ENCODE assay signal across 17 cellular contexts in genomic region chr1:116270316-116271057, GRCh38.
A peak's percentile ranks its signal among the peaks of the same experiment; 100 is the strongest.
DNase-seq lines count a peak whose midpoint lies in the region; TF ChIP-seq lines count a peak whose summit lies in the region.
"Had no signal": no experiment of that assay in that cellular context is flagged by ENCODE, and none has a peak within 500 bp of the region (broad histone marks: within the 10 kb centered on the region; RNA-seq: fewer than 3 reads in every experiment).

No MANE protein-coding gene starts in this region.

- CTCF ChIA-PET in SK-N-SH (lab: Yijun Ruan, JAX): interaction anchor here (0.6 to 1.5 kb wide), 7 partner anchors 12 to 431 kb away, joined by 3 to 5 read pairs (median 3); no protein-coding TSS in a partner anchor

- POLR2A ChIA-PET in SK-N-SH (lab: Yijun Ruan, JAX): no interaction called here

- no peaks in the 10 kb centered on the region for H3F3A ChIP-seq in SK-N-SH (replicated peaks; ENCODE audit: insufficient read depth)

- 51% methylated on average over 2 of the region's 2 CpGs for WGBS in SK-N-SH (ENCODE audit: low lambda C conversion rate)

- no peak for TF ChIP-seq CTCF in SK-N-SH (IDR thresholded peaks at IDR 0.05)
- no peak for TF ChIP-seq CTCF in parathyroid adenoma (IDR thresholded peaks at IDR 0.05)

- H3K9me3 ChIP-seq in SK-N-SH (no peaks in the 10 kb centered on the region), parathyroid adenoma (ENCODE audit: control insufficient read depth, low read length) (no peaks in the 10 kb centered on the region)
- H3K9me3 ChIP-seq: A549; BLaER1 treated with 17β-estradiol and CSF1 and Interleukin-3, amounts not matched to agents 10 nM and 100 nM had no signal

- H3K4me1 ChIP-seq in SK-N-SH (ENCODE audit: control insufficient read depth in 1 of 2, insufficient read depth in 2 of 2, low read depth in 1 of 2, low read length in 1 of 2) (peaks cover 0 to 13% of the 10 kb centered on the region in 2 experiments; a peak in 2 of 4 replicates), parathyroid adenoma (peaks cover 35% of the 10 kb centered on the region)

- H3K36me3 ChIP-seq in H7 (replicated peaks; ENCODE audit: control insufficient read depth, insufficient read depth, low read length) (no peaks in the 10 kb centered on the region), SK-N-SH (replicated peaks in 1 of 2; ENCODE audit: control insufficient read depth in 1 of 2, insufficient read depth in 2 of 2, low read length in 1 of 2) (no peaks in the 10 kb centered on the region), parathyroid adenoma (ENCODE audit: control insufficient read depth, insufficient read depth, low read length) (no peaks in the 10 kb centered on the region)
- H3K36me3 ChIP-seq: BLaER1 treated with 17β-estradiol and CSF1 and Interleukin-3, amounts not matched to agents 10 nM and 100 nM had no signal

- DNase-seq in NCI-H2196 (lab: John Stamatoyannopoulos, UW; ENCODE audit: unreplicated experiment) (peak; percentile 15), NCI-H2196 treated with DMSO at 0.1 percent for 48 hours (lab: John Stamatoyannopoulos, UW; ENCODE audit: unreplicated experiment) (no peak), H7 (peak; percentile 43), SK-N-SH (peak; percentile 74), NCI-H510A treated with DMSO at 0.1 percent for 48 hours (lab: John Stamatoyannopoulos, UW) (no peak), NCI-H1048 (lab: John Stamatoyannopoulos, UW) (no peak)
- DNase-seq: EL, NCI-H1436, NCI-H2029, NCI-H2171 treated with DMSO at 0.1 percent for 48 hours, NCI-H510A, NCI-H82 had no signal

- no peak overlapping the region for H2AFZ ChIP-seq in SK-N-SH (ENCODE audit: low read depth)
- peak overlapping the region; percentile 38 for H2AFZ ChIP-seq in parathyroid adenoma

- no peaks in the 10 kb centered on the region for H4K20me1 ChIP-seq in SK-N-SH (ENCODE audit: insufficient read depth)
- H4K20me1 ChIP-seq: BLaER1 treated with 17β-estradiol and CSF1 and Interleukin-3, amounts not matched to agents 10 nM and 100 nM had no signal

- no peak overlapping the region for H3K9ac ChIP-seq in SK-N-SH
- no peak overlapping the region for H3K9ac ChIP-seq in parathyroid adenoma
- H3K9ac ChIP-seq: BLaER1 treated with 17β-estradiol and CSF1 and Interleukin-3, amounts not matched to agents 10 nM and 100 nM had no signal

- H3K4me2 ChIP-seq in SK-N-SH (no peak overlapping the region), parathyroid adenoma (ENCODE audit: low read length) (no peak overlapping the region)
- H3K4me2 ChIP-seq: A549; BLaER1 treated with 17β-estradiol and CSF1 and Interleukin-3, amounts not matched to agents 10 nM and 100 nM had no signal

- no peak overlapping the region for H3K4me3 ChIP-seq in H7 (ENCODE audit: insufficient read depth, low read depth, low read length)
- no peak overlapping the region for H3K4me3 ChIP-seq in SK-N-SH (ENCODE audit: low read depth in 2 of 2, low read length in 1 of 2)
- H3K4me3 ChIP-seq in parathyroid adenoma (ENCODE audit: low read depth, low read length): no peak overlapping the region
- H3K4me3 ChIP-seq: A549; BLaER1 treated with 17β-estradiol and CSF1 and Interleukin-3, amounts not matched to agents 10 nM and 100 nM; GM12878; K562 had no signal

- no peak for TF ChIP-seq RAD21 in SK-N-SH (IDR thresholded peaks at IDR 0.05; ENCODE audit: low read length)

- H3K79me2 ChIP-seq in SK-N-SH (ENCODE audit: insufficient read depth) (no peaks in the 10 kb centered on the region), parathyroid adenoma (no peaks in the 10 kb centered on the region)

- no peak overlapping the region; a peak in 1 of 4 replicates for H3K27ac ChIP-seq in SK-N-SH (ENCODE audit: low read depth in 2 of 2, low read length in 1 of 2)
- H3K27ac ChIP-seq in parathyroid adenoma: peak overlapping the region; percentile 98
- H3K27ac ChIP-seq: A549; BLaER1 treated with 17β-estradiol and CSF1 and Interleukin-3, amounts not matched to agents 10 nM and 100 nM had no signal

- no peaks in the 10 kb centered on the region for H3K27me3 ChIP-seq in H7 (ENCODE audit: control insufficient read depth, insufficient read depth, low read length)
- H3K27me3 ChIP-seq in SK-N-SH (ENCODE audit: insufficient read depth): no peaks in the 10 kb centered on the region
- H3K27me3 ChIP-seq in parathyroid adenoma (ENCODE audit: control insufficient read depth, insufficient read depth, low read length): no peaks in the 10 kb centered on the region
- H3K27me3 ChIP-seq: BLaER1 treated with 17β-estradiol and CSF1 and Interleukin-3, amounts not matched to agents 10 nM and 100 nM had no signal

- TF ChIP-seq EP300 in SK-N-SH (IDR thresholded peaks at IDR 0.05; ENCODE audit: borderline replicate concordance in 1 of 2, low read depth in 1 of 2, low read length in 1 of 2): peak in 1 of 2 experiments; percentile 46; a peak in 1 of 4 replicates

- no peaks in the 10 kb centered on the region for H3K9me2 ChIP-seq in SK-N-SH

TF ChIP-seq in SK-N-SH, 30 proteins besides CTCF, POLR2A, EP300 and RAD21 (continues in another document):
- TF ChIP-seq USF2 (IDR thresholded peaks at IDR 0.05; ENCODE audit: borderline replicate concordance, low read depth, low read length): no peak
- TF ChIP-seq MEF2A (IDR thresholded peaks at IDR 0.05; ENCODE audit: borderline replicate concordance, low read depth): no peak
- TF ChIP-seq ZBTB33 (IDR thresholded peaks at IDR 0.05; ENCODE audit: borderline replicate concordance, low read depth): no peak
- TF ChIP-seq TAF1 (IDR thresholded peaks at IDR 0.05; ENCODE audit: borderline replicate concordance, low read depth, low read length): no peak
- TF ChIP-seq SIN3A (IDR thresholded peaks at IDR 0.05; ENCODE audit: borderline replicate concordance, low read depth, low read length): no peak
- no peak for TF ChIP-seq MAX (IDR thresholded peaks at IDR 0.05; ENCODE audit: low read depth)
- no peak for TF ChIP-seq NRF1 (IDR thresholded peaks at IDR 0.05; ENCODE audit: low read depth, low read length)
- TF ChIP-seq YY1 (IDR thresholded peaks at IDR 0.05; ENCODE audit: low read depth): no peak
- TF ChIP-seq EZH2phosphoT487 (IDR thresholded peaks at IDR 0.05; ENCODE audit: borderline replicate concordance, low read depth): no peak
- no peak for TF ChIP-seq FOSL2 (IDR thresholded peaks at IDR 0.05; ENCODE audit: borderline replicate concordance, low read depth)
- no peak for TF ChIP-seq POLR2AphosphoS5 (IDR thresholded peaks at IDR 0.05; ENCODE audit: low read depth, low read length)
- TF ChIP-seq FOXJ3 (CRISPR knock-in tag; IDR thresholded peaks at IDR 0.05): no peak
- TF ChIP-seq RXRA (IDR thresholded peaks at IDR 0.05; ENCODE audit: borderline replicate concordance, low read depth): no peak
- TF ChIP-seq FOXM1 (IDR thresholded peaks at IDR 0.05; ENCODE audit: low read depth): no peak
- 0 out of 2 replicates have a peak, but pooled peaks have one; percentile 17 for TF ChIP-seq NFIC (IDR thresholded peaks at IDR 0.05; ENCODE audit: borderline replicate concordance)
- TF ChIP-seq SMC3 (IDR thresholded peaks at IDR 0.05; ENCODE audit: low read depth, low read length): no peak
- TF ChIP-seq JUND (IDR thresholded peaks at IDR 0.05): no peak
- peak; percentile 65 for TF ChIP-seq CHD2 (IDR thresholded peaks at IDR 0.05; ENCODE audit: low read length, partially characterized antibody)

Comparison
In these comparisons a context has a peak if more than half of its experiments do, and no peak if none do; other contexts are left out.
1. DNase-seq: peak in NCI-H2196 (single experiment), H7 (single experiment) and SK-N-SH (single experiment); none in NCI-H2196 treated with DMSO at 0.1 percent for 48 hours (single experiment), NCI-H510A treated with DMSO at 0.1 percent for 48 hours (single experiment) and NCI-H1048 (single experiment).